8 cellular contexts compared by ENCODE assay signal in genomic region chr5:181246276-181247050, GRCh38. TPM values are rescaled to one million over a fixed set of nuclear protein-coding genes. Genes with fewer than 3 reads are reported as not detected.
DNase-seq lines count a peak whose midpoint lies in the region; ATAC-seq, FAIRE-seq and TF ChIP-seq lines count a peak whose summit lies in the region.

No MANE protein-coding gene starts in this region.

- no peaks in the 10 kb centered on the region for H3K36me3 ChIP-seq in breast epithelium

- peak overlapping the region; percentile 95 to 97 for H3K27ac ChIP-seq in breast epithelium

- H3K9me3 ChIP-seq in breast epithelium: no peaks in the 10 kb centered on the region

- DNase-seq in GM12892 (ENCODE audit: insufficient read length) (peak; percentile 79), SW480 (ENCODE audit: low spot score) (peak; percentile 91), breast epithelium (ENCODE audit: low spot score in 2 of 2) (peak; percentile 88 to 93), islet precursor cell (peak; percentile 94), GOT3 (lab: John Stamatoyannopoulos, UW) (no peak)
- peak; percentile 92 for DNase-seq in stimulated activated CD4-positive, alpha-beta T cell treated with anti-CD3 and anti-CD28 coated beads, Interleukin-15, amount 100 ng/mL, for 24 hours
- DNase-seq in stimulated activated naive CD4-positive, alpha-beta T cell (lab: John Stamatoyannopoulos, UW): no peak

- TF ChIP-seq POLR2A in GM12892 (IDR thresholded peaks at IDR 0.05; ENCODE audit: low read depth, low read length) (peak; percentile 42; the same call in 1 of the 2 replicates), breast epithelium (IDR thresholded peaks at IDR 0.05) (peak; percentile 62)

- TF ChIP-seq CTCF in breast epithelium (IDR thresholded peaks at IDR 0.05): no peak

- no peak for FAIRE-seq in GM12892 (lab: Jason Lieb, UNC)

- H3K27me3 ChIP-seq in breast epithelium: no peaks in the 10 kb centered on the region

- peak overlapping the region; percentile 79 to 87 (median 86) for H3K4me3 ChIP-seq in breast epithelium

- peaks cover 0 to 23% of the 10 kb centered on the region in 2 donors for H3K4me1 ChIP-seq in breast epithelium

- peak; percentile 32 for ATAC-seq in HG02943 (IDR thresholded peaks at IDR 0.05; ENCODE audit: low read depth, unreplicated experiment)

- intact Hi-C loops in breast epithelium (cut with DNase I; ENCODE audit: low total_unique reads): loop anchor here (10.0 kb wide), 1 partner anchor 52 kb away; no protein-coding TSS in a partner anchor

RNA-seq across cellular contexts. Expression of gene RACK1, which starts 2.8 kb away (rescaled TPM):
- 3,646 TPM for polyA plus RNA-seq in GM12892 (2012; ENCODE audit: missing spikeins)
- 1,000 to 10,000 TPM; 2,096 to 2,842 (median 2,553) TPM for total RNA-seq in breast epithelium

RNA-seq across cellular contexts. Expression of gene TRIM52, which starts 14.5 kb away (rescaled TPM):
- 13.4 TPM for polyA plus RNA-seq in GM12892 (2012; ENCODE audit: missing spikeins)
- total RNA-seq in breast epithelium: 10 to 100 TPM; 12.8 to 18.6 (median 18.4) TPM

RNA-seq across cellular contexts. Expression of gene TRIM41, which starts 23.4 kb away (rescaled TPM):
- polyA plus RNA-seq in GM12892 (2012; ENCODE audit: missing spikeins): 12.2 TPM
- total RNA-seq in breast epithelium: 10 to 100 TPM; 14.1 to 16.0 (median 15.1) TPM

RNA-seq across cellular contexts. Expression of gene TRIM7, which starts 41.5 kb away (rescaled TPM):
- 0.70 TPM for polyA plus RNA-seq in GM12892 (2012; ENCODE audit: missing spikeins)
- 1 to 10 TPM in 2 of 3 donors, under 1 TPM in 1; 0.29 to 5.4 (median 5.2) TPM for total RNA-seq in breast epithelium

Comparison
In these comparisons a context has a peak if more than half of its experiments do, and no peak if none do; other contexts are left out.
1. DNase-seq: peak in GM12892 (single experiment), SW480 (single experiment), breast epithelium (2 of 2), islet precursor cell (single experiment) and stimulated activated CD4-positive, alpha-beta T cell treated with anti-CD3 and anti-CD28 coated beads, Interleukin-15, amount 100 ng/mL, for 24 hours (single experiment); none in stimulated activated naive CD4-positive, alpha-beta T cell (0 of 6) and GOT3 (single experiment).